ENCODE assay signal across 20 cellular contexts in the genomic region with DNA sequence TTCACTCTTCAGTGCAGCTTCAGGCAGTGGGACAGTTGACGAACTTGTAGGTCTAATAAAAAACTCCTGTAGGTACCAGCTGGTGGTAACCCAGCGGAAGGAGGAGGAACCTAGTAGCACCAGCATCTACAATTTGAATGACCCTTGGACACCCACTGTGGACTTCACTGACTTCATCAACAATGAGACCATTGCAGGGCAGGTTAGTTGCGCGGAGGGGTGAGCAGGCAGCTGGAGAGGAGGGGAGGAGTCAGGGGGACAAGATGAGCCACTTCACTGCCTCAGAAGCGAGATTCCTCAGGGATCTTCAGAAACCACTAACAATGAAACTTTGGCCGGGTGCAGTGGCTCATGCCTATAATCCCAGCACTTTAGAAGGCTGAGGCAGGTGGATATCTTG. TPM values are rescaled to one million over a fixed set of nuclear protein-coding genes. Genes with fewer than 3 reads are reported as not detected.
DNase-seq lines count a peak whose midpoint lies in the region; ATAC-seq and TF ChIP-seq lines count a peak whose summit lies in the region.
"Had no signal": no experiment of that assay in that cellular context is flagged by ENCODE, and none has a peak within 500 bp of the region (broad histone marks: within the 10 kb centered on the region; RNA-seq: fewer than 3 reads in every experiment).

No MANE protein-coding gene starts in this region.

- H3K27me3 ChIP-seq in H7 (ENCODE audit: control insufficient read depth, insufficient read depth, low read length): peaks cover 6% of the 10 kb centered on the region; the same call in 1 of the 2 replicates
- H3K27me3 ChIP-seq in upper lobe of right lung: no peaks in the 10 kb centered on the region

- H3K9me3 ChIP-seq in upper lobe of right lung: no peaks in the 10 kb centered on the region
- H3K9me3 ChIP-seq: BE2C had no signal

- H3K27ac ChIP-seq in upper lobe of right lung: peak overlapping the region; percentile 17

- ATAC-seq in memory B cell (ENCODE audit: low read depth): no peak
- ATAC-seq in upper lobe of right lung: no peak
- ATAC-seq in GM19035 (IDR thresholded peaks at IDR 0.05; ENCODE audit: unreplicated experiment): no peak
- ATAC-seq: GM12878, HCT116 had no signal

- no peak for TF ChIP-seq CTCF in upper lobe of right lung (IDR thresholded peaks at IDR 0.05)

- no peak overlapping the region for H3K4me3 Mint-ChIP-seq in memory B cell
- H3K4me3 Mint-ChIP-seq: CD4-positive, CD25-positive, alpha-beta regulatory T cell; CD8-positive, alpha-beta memory T cell; HFFc6; IgD-negative memory B cell had no signal

- no peaks in the 10 kb centered on the region for H3K4me1 ChIP-seq in upper lobe of right lung
- H3K4me1 ChIP-seq: BE2C, Caco-2 had no signal

- peak overlapping the region; percentile 2 for H3K27ac Mint-ChIP-seq in memory B cell
- H3K27ac Mint-ChIP-seq: CD4-positive, CD25-positive, alpha-beta regulatory T cell; HFFc6; IgD-negative memory B cell had no signal

- H3K36me3 Mint-ChIP-seq in memory B cell: peaks cover 3% of the 10 kb centered on the region
- H3K36me3 Mint-ChIP-seq: CD4-positive, CD25-positive, alpha-beta regulatory T cell; CD8-positive, alpha-beta memory T cell; IgD-negative memory B cell had no signal

- peaks cover 3% of the 10 kb centered on the region for H3K9me3 Mint-ChIP-seq in memory B cell

- H3K36me3 ChIP-seq in H7 (replicated peaks; ENCODE audit: control insufficient read depth, insufficient read depth, low read length) (no peaks in the 10 kb centered on the region), upper lobe of right lung (no peaks in the 10 kb centered on the region)
- H3K36me3 ChIP-seq: BE2C had no signal

- intact Hi-C loops in upper lobe of right lung (cut with DNase I): no loop called here

- H3K4me3 ChIP-seq in H7 (ENCODE audit: insufficient read depth, low read depth, low read length) (no peak overlapping the region), upper lobe of right lung (no peak overlapping the region)
- H3K4me3 ChIP-seq: GM12878 had no signal

- H3K27me3 Mint-ChIP-seq in memory B cell: peaks cover 17% of the 10 kb centered on the region

- H3K4me1 Mint-ChIP-seq in memory B cell: peaks cover 2% of the 10 kb centered on the region
- H3K4me1 Mint-ChIP-seq: CD4-positive, CD25-positive, alpha-beta regulatory T cell; CD8-positive, alpha-beta memory T cell; IgD-negative memory B cell had no signal

- peak; percentile 64 for DNase-seq in H7
- peak; percentile 21 for DNase-seq in NAMALWA (ENCODE audit: low spot score)
- DNase-seq in memory B cell (ENCODE audit: low spot score in 2 of 2): no peak
- no peak for DNase-seq in upper lobe of right lung
- no peak for DNase-seq in NCI-H748 (lab: John Stamatoyannopoulos, UW; ENCODE audit: unreplicated experiment)
- DNase-seq in EL: no peak
- DNase-seq: ACHN; BE2C; C1 segment of cervical spinal cord; Caco-2; CD4-positive, CD25-positive, alpha-beta regulatory T cell; CD8-positive, alpha-beta memory T cell; GDM1; HFFc6; KG1 had no signal

RNA-seq across cellular contexts. Expression of a gene that starts 22.3 kb away (rescaled TPM):
- total RNA-seq in H7 (2014; rRNA removed; shearing (Covaris generic)): 0.31 and 3.5 TPM in 2 replicates
- 235 TPM for total RNA-seq in upper lobe of right lung

RNA-seq across cellular contexts. Expression of a gene that starts 27.3 kb away (rescaled TPM):
- not detected in 2 replicates for total RNA-seq in H7 (2014; rRNA removed; shearing (Covaris generic))
- total RNA-seq in upper lobe of right lung: not detected
- total RNA-seq: Caco-2; CD4-positive, CD25-positive, alpha-beta regulatory T cell; CD8-positive, alpha-beta memory T cell; GM12878; H4; HFFc6 had no signal

RNA-seq across cellular contexts. Expression of a gene that starts 28.9 kb away (rescaled TPM):
- total RNA-seq in H7 (2014; rRNA removed; shearing (Covaris generic)): 1.9 and 6.0 TPM in 2 replicates
- total RNA-seq in upper lobe of right lung: 2.0 TPM

RNA-seq across cellular contexts. Expression of a gene that starts 40.1 kb away (rescaled TPM):
- 113 and 121 TPM in 2 replicates for total RNA-seq in H7 (2014; rRNA removed; shearing (Covaris generic))
- 89.4 TPM for total RNA-seq in upper lobe of right lung

RNA-seq across cellular contexts. Expression of a gene that starts 49.2 kb away (rescaled TPM):
- 52.4 and 55.6 TPM in 2 replicates for total RNA-seq in H7 (2014; rRNA removed; shearing (Covaris generic))
- 66.7 TPM for total RNA-seq in upper lobe of right lung

Comparison
In these comparisons a context has a peak if more than half of its experiments do, and no peak if none do; other contexts are left out.
1. DNase-seq: peak in H7 (single experiment) and NAMALWA (single experiment); none in memory B cell (0 of 2), upper lobe of right lung (single experiment), NCI-H748 (single experiment) and EL (single experiment).
2. RNA of a gene that starts 22.3 kb away (total RNA-seq): 235 TPM in upper lobe of right lung (single experiment); 0.31 to 3.5 TPM in H7; every median in the first group is over 10 times any median in the second.